ENCODE assay signal across 11 cellular contexts in the genomic region with DNA sequence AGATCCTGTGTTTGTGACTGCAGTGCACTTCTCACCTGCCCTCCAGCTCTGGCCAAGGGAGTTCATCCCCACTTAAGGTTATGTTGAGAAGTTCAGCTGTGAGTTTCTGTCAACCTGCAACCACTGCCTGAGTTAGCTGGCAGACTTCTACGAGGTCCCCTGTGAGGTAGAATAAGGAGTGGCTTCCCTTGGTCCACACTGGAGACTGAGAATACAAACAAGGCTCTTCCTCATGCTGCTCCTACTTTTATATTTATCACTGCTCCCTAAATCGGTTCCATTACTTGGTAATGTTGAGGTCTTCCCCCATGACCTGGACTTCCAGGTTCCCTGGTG.
A peak's percentile ranks its signal among the peaks of the same experiment; 100 is the strongest.
DNase-seq lines count a peak whose midpoint lies in the region; ATAC-seq and TF ChIP-seq lines count a peak whose summit lies in the region.
"Had no signal": no experiment of that assay in that cellular context is flagged by ENCODE, and none has a peak within 500 bp of the region (broad histone marks: within the 10 kb centered on the region; RNA-seq: fewer than 3 reads in every experiment).

No MANE protein-coding gene starts in this region.

- no peaks in the 10 kb centered on the region for H3K9me3 Mint-ChIP-seq in activated CD8-positive, alpha-beta T cell treated with anti-CD3 and anti-CD28 coated beads for 36 hours
- no peaks in the 10 kb centered on the region for H3K9me3 Mint-ChIP-seq in activated CD8-positive, alpha-beta T cell treated with anti-CD3 and anti-CD28 coated beads, Interleukin-2, amount 10 ng/mL, durations not matched to agents 7 days and 5 days (ENCODE audit: insufficient read depth)
- H3K9me3 Mint-ChIP-seq in stimulated activated naive B cell treated with anti-CD40 and anti-IgM and Interleukin-4, amounts not matched to agents 10 μg/mL and 1 μg/mL and 100 μg/mL, for 72 hours = no peaks in the 10 kb centered on the region
- H3K9me3 Mint-ChIP-seq: type B pancreatic cell had no signal

- intact Hi-C loops in activated CD8-positive, alpha-beta T cell treated with anti-CD3 and anti-CD28 coated beads for 36 hours (cut with micrococcal nuclease) = no loop called here

- POLR2A ChIA-PET in activated CD8-positive, alpha-beta T cell treated with anti-CD3 and anti-CD28 coated beads for 36 hours (lab: Charles Lee) = no interaction called here
- POLR2A ChIA-PET in activated CD8-positive, alpha-beta T cell treated with anti-CD3 and anti-CD28 coated beads, Interleukin-2, amount 10 ng/mL, durations not matched to agents 7 days and 5 days (lab: Charles Lee) = no interaction called here

- H3K4me1 Mint-ChIP-seq in activated CD8-positive, alpha-beta T cell treated with anti-CD3 and anti-CD28 coated beads for 36 hours (ENCODE audit: low read depth) = no peaks in the 10 kb centered on the region
- H3K4me1 Mint-ChIP-seq in activated CD8-positive, alpha-beta T cell treated with anti-CD3 and anti-CD28 coated beads, Interleukin-2, amount 10 ng/mL, durations not matched to agents 7 days and 5 days (ENCODE audit: low read depth) = no peaks in the 10 kb centered on the region
- H3K4me1 Mint-ChIP-seq in stimulated activated naive B cell treated with anti-CD40 and anti-IgM and Interleukin-4, amounts not matched to agents 10 μg/mL and 1 μg/mL and 100 μg/mL, for 72 hours = peaks cover 0 to 6% of the 10 kb centered on the region in 2 donors

- H3K36me3 Mint-ChIP-seq in activated CD8-positive, alpha-beta T cell treated with anti-CD3 and anti-CD28 coated beads for 36 hours (ENCODE audit: low read depth) = no peaks in the 10 kb centered on the region
- H3K36me3 Mint-ChIP-seq in activated CD8-positive, alpha-beta T cell treated with anti-CD3 and anti-CD28 coated beads, Interleukin-2, amount 10 ng/mL, durations not matched to agents 7 days and 5 days (ENCODE audit: low read depth) = no peaks in the 10 kb centered on the region
- no peaks in the 10 kb centered on the region for H3K36me3 Mint-ChIP-seq in stimulated activated naive B cell treated with anti-CD40 and anti-IgM and Interleukin-4, amounts not matched to agents 10 μg/mL and 1 μg/mL and 100 μg/mL, for 72 hours
- H3K36me3 Mint-ChIP-seq: type B pancreatic cell had no signal

- CTCF ChIA-PET in activated CD8-positive, alpha-beta T cell treated with anti-CD3 and anti-CD28 coated beads for 36 hours (lab: Charles Lee) = no interaction called here
- CTCF ChIA-PET in activated CD8-positive, alpha-beta T cell treated with anti-CD3 and anti-CD28 coated beads, Interleukin-2, amount 10 ng/mL, durations not matched to agents 7 days and 5 days (lab: Charles Lee) = no interaction called here

- TF ChIP-seq CTCF in activated CD8-positive, alpha-beta T cell treated with anti-CD3 and anti-CD28 coated beads for 36 hours (IDR thresholded peaks at IDR 0.05) = no peak

- peak overlapping the region; percentile 43 for H3K27ac Mint-ChIP-seq in activated CD8-positive, alpha-beta T cell treated with anti-CD3 and anti-CD28 coated beads for 36 hours
- H3K27ac Mint-ChIP-seq in activated CD8-positive, alpha-beta T cell treated with anti-CD3 and anti-CD28 coated beads, Interleukin-2, amount 10 ng/mL, durations not matched to agents 7 days and 5 days = no peak overlapping the region
- H3K27ac Mint-ChIP-seq in stimulated activated naive B cell treated with anti-CD40 and anti-IgM and Interleukin-4, amounts not matched to agents 10 μg/mL and 1 μg/mL and 100 μg/mL, for 72 hours = no peak overlapping the region
- H3K27ac Mint-ChIP-seq: type B pancreatic cell had no signal

- H3K4me3 Mint-ChIP-seq in activated CD8-positive, alpha-beta T cell treated with anti-CD3 and anti-CD28 coated beads for 36 hours = no peak overlapping the region
- no peak overlapping the region for H3K4me3 Mint-ChIP-seq in activated CD8-positive, alpha-beta T cell treated with anti-CD3 and anti-CD28 coated beads, Interleukin-2, amount 10 ng/mL, durations not matched to agents 7 days and 5 days
- H3K4me3 Mint-ChIP-seq in stimulated activated naive B cell treated with anti-CD40 and anti-IgM and Interleukin-4, amounts not matched to agents 10 μg/mL and 1 μg/mL and 100 μg/mL, for 72 hours = no peak overlapping the region
- H3K4me3 Mint-ChIP-seq: type B pancreatic cell had no signal

- peaks cover 1% of the 10 kb centered on the region for H3K27me3 Mint-ChIP-seq in activated CD8-positive, alpha-beta T cell treated with anti-CD3 and anti-CD28 coated beads for 36 hours
- H3K27me3 Mint-ChIP-seq in activated CD8-positive, alpha-beta T cell treated with anti-CD3 and anti-CD28 coated beads, Interleukin-2, amount 10 ng/mL, durations not matched to agents 7 days and 5 days (ENCODE audit: low read depth) = no peaks in the 10 kb centered on the region
- no peaks in the 10 kb centered on the region for H3K27me3 Mint-ChIP-seq in stimulated activated naive B cell treated with anti-CD40 and anti-IgM and Interleukin-4, amounts not matched to agents 10 μg/mL and 1 μg/mL and 100 μg/mL, for 72 hours
- H3K27me3 Mint-ChIP-seq: type B pancreatic cell had no signal

- ATAC-seq in activated CD8-positive, alpha-beta T cell treated with anti-CD3 and anti-CD28 coated beads for 36 hours = no peak
- no peak for ATAC-seq in activated CD8-positive, alpha-beta T cell treated with anti-CD3 and anti-CD28 coated beads, Interleukin-2, amount 10 ng/mL, durations not matched to agents 7 days and 5 days
- ATAC-seq in HG02642 (IDR thresholded peaks at IDR 0.05; ENCODE audit: poor library complexity, unreplicated experiment) = peak; percentile 56
- peak; percentile 40 for ATAC-seq in HG03460 (IDR thresholded peaks at IDR 0.05; ENCODE audit: unreplicated experiment)
- peak; percentile 5 to 10 for ATAC-seq in stimulated activated naive B cell treated with anti-CD40 and anti-IgM and Interleukin-4, amounts not matched to agents 10 μg/mL and 1 μg/mL and 100 μg/mL, for 72 hours (replicated peaks)
- no peak for ATAC-seq in HG03108 (IDR thresholded peaks at IDR 0.05; ENCODE audit: unreplicated experiment)
- ATAC-seq: Panc1 had no signal

- DNase-seq in activated CD8-positive, alpha-beta T cell treated with anti-CD3 and anti-CD28 coated beads for 36 hours = no peak
- DNase-seq in activated CD8-positive, alpha-beta T cell treated with anti-CD3 and anti-CD28 coated beads, Interleukin-2, amount 10 ng/mL, durations not matched to agents 7 days and 5 days = no peak
- no peak for DNase-seq in stimulated activated naive B cell treated with anti-CD40 and anti-IgM and Interleukin-4, amounts not matched to agents 10 μg/mL and 1 μg/mL and 100 μg/mL, for 72 hours
- DNase-seq in DMS153 (lab: John Stamatoyannopoulos, UW) (no peak), NCI-H2081 (lab: John Stamatoyannopoulos, UW) (no peak)
- DNase-seq: 8988T had no signal

Comparison
In these comparisons a context has a peak if more than half of its experiments do, and no peak if none do; other contexts are left out.
1. ATAC-seq: peak in HG02642 (single experiment), HG03460 (single experiment) and stimulated activated naive B cell treated with anti-CD40 and anti-IgM and Interleukin-4, amounts not matched to agents 10 μg/mL and 1 μg/mL and 100 μg/mL, for 72 hours (2 of 2); none in activated CD8-positive, alpha-beta T cell treated with anti-CD3 and anti-CD28 coated beads for 36 hours (single experiment), activated CD8-positive, alpha-beta T cell treated with anti-CD3 and anti-CD28 coated beads, Interleukin-2, amount 10 ng/mL, durations not matched to agents 7 days and 5 days (single experiment) and HG03108 (single experiment).